ENCODE assay signal across 1 cellular context in the genomic region with DNA sequence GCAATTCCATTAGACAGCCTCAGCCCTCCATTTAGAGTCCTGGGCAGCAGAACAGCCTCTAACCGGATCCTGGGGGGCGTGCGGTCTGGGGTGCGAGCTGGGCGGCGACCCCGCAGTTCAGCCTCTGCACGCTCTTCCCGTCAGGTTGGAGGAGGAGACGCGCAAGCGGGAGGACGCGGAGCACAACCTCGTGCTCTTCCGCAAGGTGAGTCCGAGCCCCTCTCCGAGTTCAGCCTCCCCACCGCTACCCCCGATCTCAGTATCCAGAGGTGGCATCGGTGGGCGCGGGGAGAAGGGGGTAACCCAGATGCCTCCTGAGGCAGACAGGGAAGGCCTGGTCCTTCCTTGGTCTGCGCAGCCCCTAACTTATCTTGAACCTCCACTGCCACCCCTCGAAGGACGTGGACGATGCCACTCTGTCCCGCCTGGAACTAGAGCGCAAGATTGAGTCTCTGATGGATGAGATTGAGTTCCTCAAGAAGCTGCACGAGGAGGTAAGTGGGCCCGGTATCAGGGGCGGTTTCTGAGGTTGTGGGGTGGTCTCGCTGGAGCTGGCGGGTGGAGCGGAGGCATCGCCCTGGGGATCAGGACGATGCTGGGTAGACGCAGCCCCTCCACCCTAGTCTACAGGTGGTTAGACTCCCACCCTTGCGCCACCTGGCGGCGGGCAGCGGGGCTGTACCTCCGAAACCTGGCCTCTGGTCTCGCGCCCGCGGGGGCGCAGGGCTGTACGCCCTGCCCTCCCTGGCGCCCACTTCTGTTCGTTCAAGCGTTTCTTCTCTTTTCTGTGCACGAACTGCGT.
TF ChIP-seq lines count a peak whose summit lies in the region.

No MANE protein-coding gene starts in this region.

TF ChIP-seq in GM12878, 131 proteins besides CTCF, POLR2A, EP300 and RAD21:
- TF ChIP-seq SPI1 (IDR thresholded peaks at IDR 0.05; ENCODE audit: borderline replicate concordance, insufficient read depth, low read depth, low read length) (no peak), CEBPB (IDR thresholded peaks at IDR 0.05; ENCODE audit: borderline replicate concordance in 1 of 2, low read depth in 2 of 2, low read length in 2 of 2) (no peak), POU2F2 (IDR thresholded peaks at IDR 0.05; ENCODE audit: borderline replicate concordance, low read depth, low read length) (no peak), EGR1 (IDR thresholded peaks at IDR 0.05; ENCODE audit: borderline replicate concordance in 1 of 2, low read depth in 2 of 2, low read length in 2 of 2) (peak in 1 of 2 experiments; percentile 58; a peak in 1 of 3 replicates), SP1 (IDR thresholded peaks at IDR 0.05; ENCODE audit: low read depth, low read length) (no peak), MYB (IDR thresholded peaks at IDR 0.05; ENCODE audit: borderline replicate concordance, low read depth, low read length) (no peak), RUNX3 (IDR thresholded peaks at IDR 0.05; ENCODE audit: low read length) (peak; percentile 40), SIX5 (IDR thresholded peaks at IDR 0.05; ENCODE audit: low read depth, low read length, severe bottlenecking) (no peak), KDM1A (IDR thresholded peaks at IDR 0.05; ENCODE audit: borderline replicate concordance) (no peak), CREM (IDR thresholded peaks at IDR 0.05; ENCODE audit: low read depth) (no peak), MXI1 (IDR thresholded peaks at IDR 0.05; ENCODE audit: low read depth, low read length) (no peak), TCF3 (IDR thresholded peaks at IDR 0.05; ENCODE audit: borderline replicate concordance, insufficient read depth, low read depth, low read length) (no peak), TCF12 (IDR thresholded peaks at IDR 0.05; ENCODE audit: low read depth, low read length) (0 out of 2 replicates have a peak, but pooled peaks have one; percentile 28), ATF7 (IDR thresholded peaks at IDR 0.05; ENCODE audit: low read depth) (no peak), JUNB (IDR thresholded peaks at IDR 0.05) (no peak), SUZ12 (IDR thresholded peaks at IDR 0.05; ENCODE audit: unreplicated experiment) (peak; percentile 31), SREBF2 (IDR thresholded peaks at IDR 0.05; ENCODE audit: low read length) (no peak)
- TF ChIP-seq, protein P1, sequence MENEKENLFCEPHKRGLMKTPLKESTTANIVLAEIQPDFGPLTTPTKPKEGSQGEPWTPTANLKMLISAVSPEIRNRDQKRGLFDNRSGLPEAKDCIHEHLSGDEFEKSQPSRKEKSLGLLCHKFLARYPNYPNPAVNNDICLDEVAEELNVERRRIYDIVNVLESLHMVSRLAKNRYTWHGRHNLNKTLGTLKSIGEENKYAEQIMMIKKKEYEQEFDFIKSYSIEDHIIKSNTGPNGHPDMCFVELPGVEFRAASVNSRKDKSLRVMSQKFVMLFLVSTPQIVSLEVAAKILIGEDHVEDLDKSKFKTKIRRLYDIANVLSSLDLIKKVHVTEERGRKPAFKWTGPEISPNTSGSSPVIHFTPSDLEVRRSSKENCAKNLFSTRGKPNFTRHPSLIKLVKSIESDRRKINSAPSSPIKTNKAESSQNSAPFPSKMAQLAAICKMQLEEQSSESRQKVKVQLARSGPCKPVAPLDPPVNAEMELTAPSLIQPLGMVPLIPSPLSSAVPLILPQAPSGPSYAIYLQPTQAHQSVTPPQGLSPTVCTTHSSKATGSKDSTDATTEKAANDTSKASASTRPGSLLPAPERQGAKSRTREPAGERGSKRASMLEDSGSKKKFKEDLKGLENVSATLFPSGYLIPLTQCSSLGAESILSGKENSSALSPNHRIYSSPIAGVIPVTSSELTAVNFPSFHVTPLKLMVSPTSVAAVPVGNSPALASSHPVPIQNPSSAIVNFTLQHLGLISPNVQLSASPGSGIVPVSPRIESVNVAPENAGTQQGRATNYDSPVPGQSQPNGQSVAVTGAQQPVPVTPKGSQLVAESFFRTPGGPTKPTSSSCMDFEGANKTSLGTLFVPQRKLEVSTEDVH (IDR thresholded peaks at IDR 0.05; ENCODE audit: low read depth, partially characterized antibody), result no peak
- TF ChIP-seq, protein P2, sequence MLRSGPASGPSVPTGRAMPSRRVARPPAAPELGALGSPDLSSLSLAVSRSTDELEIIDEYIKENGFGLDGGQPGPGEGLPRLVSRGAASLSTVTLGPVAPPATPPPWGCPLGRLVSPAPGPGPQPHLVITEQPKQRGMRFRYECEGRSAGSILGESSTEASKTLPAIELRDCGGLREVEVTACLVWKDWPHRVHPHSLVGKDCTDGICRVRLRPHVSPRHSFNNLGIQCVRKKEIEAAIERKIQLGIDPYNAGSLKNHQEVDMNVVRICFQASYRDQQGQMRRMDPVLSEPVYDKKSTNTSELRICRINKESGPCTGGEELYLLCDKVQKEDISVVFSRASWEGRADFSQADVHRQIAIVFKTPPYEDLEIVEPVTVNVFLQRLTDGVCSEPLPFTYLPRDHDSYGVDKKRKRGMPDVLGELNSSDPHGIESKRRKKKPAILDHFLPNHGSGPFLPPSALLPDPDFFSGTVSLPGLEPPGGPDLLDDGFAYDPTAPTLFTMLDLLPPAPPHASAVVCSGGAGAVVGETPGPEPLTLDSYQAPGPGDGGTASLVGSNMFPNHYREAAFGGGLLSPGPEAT (IDR thresholded peaks at IDR 0.05; ENCODE audit: low read depth), result no peak
